8 cellular contexts compared by ENCODE assay signal in the genomic region with DNA sequence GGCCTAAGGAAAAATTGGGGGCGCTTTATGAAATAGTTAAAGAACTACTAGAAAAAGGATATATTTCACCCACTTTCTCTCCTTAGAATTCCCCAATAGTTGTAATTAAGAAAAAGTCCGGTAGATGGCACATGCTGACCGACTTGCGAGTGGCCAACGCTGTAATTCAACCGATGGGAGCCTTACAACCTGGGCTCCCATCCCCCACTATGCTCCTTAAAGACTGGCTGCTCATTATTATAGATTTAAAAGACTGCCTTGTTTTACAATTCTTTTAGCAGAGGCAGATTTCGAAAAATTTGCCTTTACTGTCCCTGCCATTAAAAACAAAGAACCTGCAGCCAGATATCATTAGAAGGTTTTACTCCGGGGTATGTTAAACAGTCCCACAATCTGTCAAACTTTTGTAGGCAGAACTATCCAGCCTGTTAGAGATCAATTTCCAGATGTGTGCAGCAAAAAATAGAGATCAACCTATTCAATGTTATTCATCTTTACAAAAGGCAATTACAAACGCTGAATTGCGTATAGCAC. TPM values are rescaled to one million over a fixed set of nuclear protein-coding genes. Genes with fewer than 3 reads are reported as not detected.
A peak's percentile ranks its signal among the peaks of the same experiment; 100 is the strongest.
DNase-seq lines count a peak whose midpoint lies in the region; ATAC-seq and TF ChIP-seq lines count a peak whose summit lies in the region.

No MANE protein-coding gene starts in this region.

- peak overlapping the region; percentile 76 to 92 (median 90) for H3K27ac Mint-ChIP-seq in immature natural killer cell

- peak overlapping the region in 7 of 8 donors; percentile 69 to 85 (median 79) for H3K27ac ChIP-seq in spleen

- TF ChIP-seq CTCF in GM12874 (IDR thresholded peaks at IDR 0.05; ENCODE audit: insufficient read depth, low read depth, low read length) (peak; percentile 48; the same call in 1 of the 2 replicates), cardiac fibroblast (IDR thresholded peaks at IDR 0.05; ENCODE audit: low read depth, low read length) (peak; percentile 69), spleen (IDR thresholded peaks at IDR 0.05 in 8 of 11, conservative IDR thresholded peaks at IDR 0.05 in 3 of 11) (peak; percentile 43 to 79 (median 68))

- no peaks in the 10 kb centered on the region for H3K36me3 Mint-ChIP-seq in immature natural killer cell

- peaks cover 0 to 5% (median 2%) of the 10 kb centered on the region in 3 donors for H3K27me3 Mint-ChIP-seq in immature natural killer cell (ENCODE audit: low read depth in 3 of 3)

- no peak for TF ChIP-seq POLR2A in spleen (IDR thresholded peaks at IDR 0.05)

- H3K4me3 ChIP-seq in cardiac fibroblast (replicated peaks in 1 of 2; ENCODE audit: low read depth in 2 of 2, low read length in 2 of 2) (peak overlapping the region; percentile 63 to 64), spleen (peak overlapping the region; percentile 35 to 83 (median 54))

- intact Hi-C loops in spleen (cut with DNase I; ENCODE audit: low total_unique reads): loop anchor here (10.0 kb wide), 1 partner anchor 706 kb away; a partner anchor contains a TSS

- H3K4me1 Mint-ChIP-seq in immature natural killer cell: peaks cover 13 to 20% of the 10 kb centered on the region in 2 donors

- H3K4me1 ChIP-seq in spleen: peaks cover 0 to 18% (median 11%) of the 10 kb centered on the region in 6 donors

- H3K9me3 ChIP-seq in spleen: no peaks in the 10 kb centered on the region

- 17 to 26% (median 24%) methylated on average over 10 of the region's 10 CpGs for WGBS in spleen, 5 donors

- peak; percentile 77 for DNase-seq in A172 (ENCODE audit: low spot score)
- DNase-seq in NCI-H1436 treated with DMSO at 0.1 percent for 48 hours (lab: John Stamatoyannopoulos, UW): peak; percentile 32
- peak; percentile 70 for DNase-seq in SW480 (ENCODE audit: low spot score)
- DNase-seq in cardiac fibroblast (ENCODE audit: low read depth in 2 of 2): peak; percentile 87 to 88
- DNase-seq in immature natural killer cell: peak; percentile 67 to 73 (median 73)
- DNase-seq in spleen: no peak

- no peaks in the 10 kb centered on the region for H3K27me3 ChIP-seq in spleen (replicated peaks in 1 of 7)

- peak overlapping the region; percentile 91 to 95 (median 92) for H3K4me3 Mint-ChIP-seq in immature natural killer cell

- H3K36me3 ChIP-seq in spleen: no peaks in the 10 kb centered on the region

- peak; percentile 75 for ATAC-seq in HG02852 (IDR thresholded peaks at IDR 0.05; ENCODE audit: unreplicated experiment)

- no peaks in the 10 kb centered on the region for H3K9me3 Mint-ChIP-seq in immature natural killer cell

RNA-seq across cellular contexts. Expression of gene PRSS16, which starts 58.5 kb away (rescaled TPM):
- 0.12 and 0.62 TPM in 2 replicates for total RNA-seq in A172 (2014; rRNA removed; shearing (Covaris generic))
- polyA plus RNA-seq in immature natural killer cell (under 1 TPM in 1 of 3 donors, not detected in 2; 0.39 TPM), spleen (under 1 TPM; 0.09 to 0.96 (median 0.39) TPM)
- total RNA-seq in spleen: 1 to 10 TPM in 4 of 7 donors, under 1 TPM in 3; 0.46 to 6.0 (median 1.5) TPM
